1 cellular context compared by ENCODE assay signal in the genomic region with DNA sequence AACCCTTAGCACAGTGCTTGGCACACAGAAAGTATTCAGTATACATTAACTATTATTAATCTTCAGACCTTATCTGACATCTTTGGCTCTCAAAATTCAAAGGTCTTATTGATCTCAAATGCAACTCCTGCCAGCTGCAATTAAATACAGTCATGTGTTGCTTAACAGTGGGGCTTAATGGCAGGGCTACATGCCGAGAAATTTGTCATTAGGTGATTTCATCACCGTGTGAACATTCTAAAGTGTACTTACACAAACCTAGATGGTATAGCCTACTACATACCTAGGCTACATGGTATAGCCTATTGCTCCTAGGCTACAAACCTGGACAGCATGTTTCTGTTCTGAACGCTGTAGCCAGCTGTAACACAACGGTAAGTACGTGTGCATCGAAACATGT.
TF ChIP-seq lines count a peak whose summit lies in the region.

No MANE protein-coding gene starts in this region.

TF ChIP-seq in GM12878, 131 proteins besides CTCF, POLR2A, EP300 and RAD21:
- TF ChIP-seq SUPT20H (IDR thresholded peaks at IDR 0.05; ENCODE audit: borderline replicate concordance, control insufficient read depth, low read depth, low read length) = no peak
- no peak for TF ChIP-seq POLR2AphosphoS5 (IDR thresholded peaks at IDR 0.05; ENCODE audit: low read length)
- TF ChIP-seq HSF1 (IDR thresholded peaks at IDR 0.05; ENCODE audit: low read depth, low read length) = no peak
- no peak for TF ChIP-seq NRF1 (conservative IDR thresholded peaks at IDR 0.05; ENCODE audit: low read depth, low read length)
- no peak for TF ChIP-seq ZNF384 (IDR thresholded peaks at IDR 0.05; ENCODE audit: borderline replicate concordance, low read depth, low read length)
- TF ChIP-seq, protein P1, sequence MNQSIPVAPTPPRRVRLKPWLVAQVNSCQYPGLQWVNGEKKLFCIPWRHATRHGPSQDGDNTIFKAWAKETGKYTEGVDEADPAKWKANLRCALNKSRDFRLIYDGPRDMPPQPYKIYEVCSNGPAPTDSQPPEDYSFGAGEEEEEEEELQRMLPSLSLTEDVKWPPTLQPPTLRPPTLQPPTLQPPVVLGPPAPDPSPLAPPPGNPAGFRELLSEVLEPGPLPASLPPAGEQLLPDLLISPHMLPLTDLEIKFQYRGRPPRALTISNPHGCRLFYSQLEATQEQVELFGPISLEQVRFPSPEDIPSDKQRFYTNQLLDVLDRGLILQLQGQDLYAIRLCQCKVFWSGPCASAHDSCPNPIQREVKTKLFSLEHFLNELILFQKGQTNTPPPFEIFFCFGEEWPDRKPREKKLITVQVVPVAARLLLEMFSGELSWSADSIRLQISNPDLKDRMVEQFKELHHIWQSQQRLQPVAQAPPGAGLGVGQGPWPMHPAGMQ (IDR thresholded peaks at IDR 0.05; ENCODE audit: borderline replicate concordance) = no peak
- no peak for TF ChIP-seq ZNF592 (IDR thresholded peaks at IDR 0.05)
- no peak for TF ChIP-seq HCFC1 (IDR thresholded peaks at IDR 0.05; ENCODE audit: low read length)
- TF ChIP-seq SMAD1 (IDR thresholded peaks at IDR 0.05; ENCODE audit: low read depth, partially characterized antibody) = no peak
- no peak for TF ChIP-seq RBBP5 (conservative IDR thresholded peaks at IDR 0.05)
- no peak for TF ChIP-seq ZNF24 (IDR thresholded peaks at IDR 0.05)
- TF ChIP-seq RUNX3 (IDR thresholded peaks at IDR 0.05; ENCODE audit: low read length) = no peak
- TF ChIP-seq PML (IDR thresholded peaks at IDR 0.05; ENCODE audit: low read length) = no peak
- no peak for TF ChIP-seq EED (IDR thresholded peaks at IDR 0.05; ENCODE audit: low read depth)
- no peak for TF ChIP-seq MTA3 (IDR thresholded peaks at IDR 0.05; ENCODE audit: borderline replicate concordance, low read length)
- no peak for TF ChIP-seq ETV6 (conservative IDR thresholded peaks at IDR 0.05 in 1 of 2, IDR thresholded peaks at IDR 0.05 in 1 of 2; ENCODE audit: borderline replicate concordance in 1 of 2, low read depth in 1 of 2)
- no peak for TF ChIP-seq TCF3 (IDR thresholded peaks at IDR 0.05; ENCODE audit: borderline replicate concordance, insufficient read depth, low read depth, low read length)
